Comparison of ENCODE assay signal across 8 cellular contexts in the genomic region with DNA sequence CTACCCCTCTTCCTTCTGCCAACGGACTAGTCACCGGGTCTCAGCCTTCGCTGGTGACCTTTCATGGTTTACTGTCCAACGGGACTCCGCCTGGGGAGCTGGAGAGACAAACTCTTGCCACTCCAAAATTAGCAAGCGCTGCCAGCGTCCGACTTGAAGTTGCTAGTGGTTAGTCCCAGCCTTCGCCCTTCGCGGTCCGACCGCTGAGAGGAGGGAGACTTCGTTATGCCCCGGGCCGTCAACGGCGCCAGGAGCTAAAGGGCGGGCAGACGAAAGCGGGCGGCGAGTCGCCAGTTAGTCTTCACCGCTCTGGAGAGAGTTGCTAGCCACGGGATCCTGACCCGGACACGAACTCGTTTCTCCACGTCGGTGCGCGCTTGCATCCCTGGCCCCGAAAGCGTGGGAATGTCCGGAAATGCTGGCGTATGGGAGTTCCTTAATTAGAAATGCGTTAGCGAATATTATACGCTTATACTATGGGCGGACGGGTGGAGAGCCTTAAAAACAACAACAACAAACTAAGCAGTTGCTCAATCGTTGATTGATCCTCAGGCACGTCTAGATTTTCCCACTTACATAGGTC. TPM values are rescaled to one million over a fixed set of nuclear protein-coding genes. Genes with fewer than 3 reads are reported as not detected.
A peak's percentile ranks its signal among the peaks of the same experiment; 100 is the strongest.
DNase-seq lines count a peak whose midpoint lies in the region; ATAC-seq, FAIRE-seq and TF ChIP-seq lines count a peak whose summit lies in the region.

No MANE protein-coding gene starts in this region.

- H3K4me3 ChIP-seq in ACC112 (ENCODE audit: low read depth, low read length), result peak overlapping the region; percentile 92
- H3K4me3 ChIP-seq in iPS-20b (ENCODE audit: low read length), result peak overlapping the region; percentile 88
- H3K4me3 ChIP-seq in small intestine (ENCODE audit: low read depth in 1 of 2, low read length in 2 of 2), result peak overlapping the region; percentile 77 to 89

- peak overlapping the region; percentile 87 for H3K27ac ChIP-seq in ACC112 (ENCODE audit: low read depth, low read length)
- peak overlapping the region; percentile 82 for H3K27ac ChIP-seq in iPS-20b (ENCODE audit: low read length)
- peak overlapping the region; percentile 74 to 90 for H3K27ac ChIP-seq in small intestine (ENCODE audit: low read depth in 1 of 2, low read length in 1 of 2)

- no peaks in the 10 kb centered on the region for H3K27me3 Mint-ChIP-seq in MCF 10A (ENCODE audit: insufficient read depth, unreplicated experiment)

- H3K4me3 Mint-ChIP-seq in MCF 10A (ENCODE audit: unreplicated experiment), result peak overlapping the region; percentile 88

- POLR2A ChIA-PET in MCF 10A (lab: Yijun Ruan, JAX), result interaction anchor here (0.6 to 4.4 kb wide), 5 partner anchors 10 to 49 kb away, joined by 3 to 70 read pairs (median 6); partner anchors contain the start of gene TRIM59

- peak overlapping the region; percentile 98 for H3K9ac ChIP-seq in iPS-20b (ENCODE audit: low read depth, low read length)

- H3K9me3 ChIP-seq in iPS-20b (ENCODE audit: insufficient read depth, low read depth, low read length) (no peaks in the 10 kb centered on the region), small intestine (ENCODE audit: control insufficient read depth, low read depth) (no peaks in the 10 kb centered on the region)

- H3K4me1 ChIP-seq in ACC112 (ENCODE audit: control insufficient read depth, insufficient read depth, low read length, unreplicated experiment) (peaks cover 46% of the 10 kb centered on the region), iPS-20b (ENCODE audit: insufficient read depth, low read length) (peaks cover 14% of the 10 kb centered on the region; the same call in 1 of the 2 replicates), small intestine (ENCODE audit: control insufficient read depth in 2 of 2, insufficient read depth in 1 of 2, low read depth in 1 of 2, low read length in 1 of 2) (no peaks in the 10 kb centered on the region)

- H3K27ac Mint-ChIP-seq in MCF 10A (ENCODE audit: low read depth, unreplicated experiment), result peak overlapping the region; percentile 100

- FAIRE-seq in small intestine (lab: Jason Lieb, UNC), result no peak

- no peak for TF ChIP-seq CTCF in MCF 10A (IDR thresholded peaks at IDR 0.05; ENCODE audit: unreplicated experiment)

- ATAC-seq in GM18508 (IDR thresholded peaks at IDR 0.05; ENCODE audit: insufficient read depth, unreplicated experiment), result peak; percentile 4
- peak; percentile 10 for ATAC-seq in HG03175 (IDR thresholded peaks at IDR 0.05; ENCODE audit: unreplicated experiment)
- ATAC-seq in SK-N-SH treated with all-trans-retinoic acid at 6 μM for 48 hours, result peak; percentile 9

- no TSS peak for BruUV-seq in MCF 10A (replicated peaks; lab: Mats Ljungman, UMichigan)

- no peaks in the 10 kb centered on the region for H3K9me3 Mint-ChIP-seq in MCF 10A (ENCODE audit: unreplicated experiment)

- CTCF ChIA-PET in MCF 10A (lab: Yijun Ruan, JAX), result interaction anchor here (0.6 to 1.0 kb wide), 3 partner anchors 9 to 527 kb away, joined by 3 to 5 read pairs (median 5); no protein-coding TSS in a partner anchor

- peaks cover 48% of the 10 kb centered on the region for H3K36me3 Mint-ChIP-seq in MCF 10A (ENCODE audit: insufficient read depth, unreplicated experiment)

- H3K27me3 ChIP-seq in ACC112 (ENCODE audit: insufficient read depth, low read length) (no peaks in the 10 kb centered on the region), iPS-20b (ENCODE audit: insufficient read depth, low read length) (no peaks in the 10 kb centered on the region), small intestine (ENCODE audit: control insufficient read depth in 2 of 2, insufficient read depth in 2 of 2, low read length in 2 of 2) (no peaks in the 10 kb centered on the region)

- peaks cover 88% of the 10 kb centered on the region for H3K79me2 ChIP-seq in ACC112 (ENCODE audit: control insufficient read depth, insufficient read depth, low read length, unreplicated experiment)

- 0 to 1% (median 0%) methylated on average over 44 of the region's 44 CpGs for WGBS in small intestine, 3 donors

- H3K36me3 ChIP-seq in ACC112 (ENCODE audit: insufficient read depth, low read length) (peaks cover 23% of the 10 kb centered on the region), iPS-20b (ENCODE audit: insufficient read depth, low read depth, low read length) (peaks cover 32% of the 10 kb centered on the region), small intestine (ENCODE audit: control insufficient read depth in 2 of 2, insufficient read depth in 2 of 2, low read length in 2 of 2) (no peaks in the 10 kb centered on the region)

- intact Hi-C loops in MCF 10A (cut with micrococcal nuclease), result loop anchor here (5.0 kb wide), 1 partner anchor 47 kb away; the partner anchor contains the start of gene TRIM59

- peaks cover 31% of the 10 kb centered on the region for H3K4me1 Mint-ChIP-seq in MCF 10A (ENCODE audit: insufficient read depth, unreplicated experiment)

- H2AFZ ChIP-seq in ACC112 (ENCODE audit: low read length, unreplicated experiment), result peak overlapping the region; percentile 61

- DNase-seq in MCF 10A (ENCODE audit: unreplicated experiment) (peak; percentile 41), small intestine (peak; percentile 50), NCI-H345 treated with DMSO at 0.1 percent for 48 hours (lab: John Stamatoyannopoulos, UW; ENCODE audit: unreplicated experiment) (no peak)

TF ChIP-seq in SK-N-SH treated with all-trans-retinoic acid at 6 μM for 48 hours, 23 proteins besides CTCF, POLR2A, EP300 and RAD21:
- TF ChIP-seq ESRRG (CRISPR knock-in tag; IDR thresholded peaks at IDR 0.05) (no peak), TSHZ2 (CRISPR knock-in tag; IDR thresholded peaks at IDR 0.05) (no peak), CSRNP3 (CRISPR knock-in tag; IDR thresholded peaks at IDR 0.05) (no peak), POU6F1 (CRISPR knock-in tag; IDR thresholded peaks at IDR 0.05; ENCODE audit: borderline replicate concordance, low read depth) (no peak), ARNTL (CRISPR knock-in tag; IDR thresholded peaks at IDR 0.05; ENCODE audit: borderline replicate concordance, low read depth) (no peak), ISL1 (CRISPR knock-in tag; IDR thresholded peaks at IDR 0.05) (no peak), PPARA (CRISPR knock-in tag; IDR thresholded peaks at IDR 0.05; ENCODE audit: borderline replicate concordance) (no peak), RARB (CRISPR knock-in tag; IDR thresholded peaks at IDR 0.05) (no peak), ZNF8 (CRISPR knock-in tag; IDR thresholded peaks at IDR 0.05) (no peak), ZNF70 (CRISPR knock-in tag; IDR thresholded peaks at IDR 0.05) (no peak), ZFP30 (CRISPR knock-in tag; IDR thresholded peaks at IDR 0.05) (no peak), ZNF565 (CRISPR knock-in tag; conservative IDR thresholded peaks at IDR 0.05; ENCODE audit: low read depth) (no peak), OSR1 (CRISPR knock-in tag; IDR thresholded peaks at IDR 0.05) (no peak)
TF ChIP-seq in SK-N-SH treated with all-trans-retinoic acid at 6 μM for 48 hours: peak in this region for 0.

RNA-seq across cellular contexts. Expression of gene SMC4, which starts 0.7 kb away (rescaled TPM):
- 89.3 and 116 TPM in 2 replicates for total RNA-seq in MCF 10A (2022)
- 10 to 100 TPM; 17.0 to 31.7 (median 19.7) TPM for polyA plus RNA-seq in small intestine

RNA-seq across cellular contexts. Expression of gene IFT80, which starts 1.1 kb away (rescaled TPM):
- total RNA-seq in MCF 10A (2022), result 22.6 and 29.0 TPM in 2 replicates
- polyA plus RNA-seq in small intestine, result 1 to 10 TPM; 3.8 to 7.7 (median 4.9) TPM

RNA-seq across cellular contexts. Expression of gene TRIM59, which starts 49.4 kb away (rescaled TPM):
- 12.1 and 15.1 TPM in 2 replicates for total RNA-seq in MCF 10A (2022)
- 1 to 10 TPM in 1 of 3 donors, under 1 TPM in 2; 0.54 to 5.7 (median 0.67) TPM for polyA plus RNA-seq in small intestine
